Comparison of ENCODE assay signal across 13 cellular contexts in genomic region chr20:10665791-10666190, GRCh38. TPM values are rescaled to one million over a fixed set of nuclear protein-coding genes. Genes with fewer than 3 reads are reported as not detected.
DNase-seq lines count a peak whose midpoint lies in the region; ATAC-seq, FAIRE-seq and TF ChIP-seq lines count a peak whose summit lies in the region.
"Had no signal": no experiment of that assay in that cellular context is flagged by ENCODE, and none has a peak within 500 bp of the region (broad histone marks: within the 10 kb centered on the region; RNA-seq: fewer than 3 reads in every experiment).

No MANE protein-coding gene starts in this region.

- no peak overlapping the region for H2AFZ ChIP-seq in HepG2 (ENCODE audit: low read length)
- H2AFZ ChIP-seq in MM.1S (ENCODE audit: low read length) = no peak overlapping the region

- ATAC-seq in HepG2 = peak; percentile 28
- ATAC-seq in right lobe of liver = no peak
- ATAC-seq in heart right ventricle = peak in 3 of 8 donors; percentile 13 to 16 (median 13)
- ATAC-seq in pancreas = peak; percentile 29 to 57 (median 42)
- ATAC-seq: PC-3 had no signal

- POLR2A ChIA-PET in HepG2 (lab: Yijun Ruan, JAX) = interaction anchor here (1.0 to 6.1 kb wide), 3 partner anchors 8 to 100 kb away, joined by 3 to 43 read pairs (median 5); partner anchors contain the start of gene JAG1
- POLR2A ChIA-PET in activated CD4-positive, alpha-beta T cell treated with anti-CD3 and anti-CD28 coated beads, Interleukin-2, amount 10 ng/mL, durations not matched to agents 7 days and 5 days (lab: Charles Lee) = no interaction called here

- no peak for DNase-seq in HepG2 (ENCODE audit: low spot score)
- no peak for DNase-seq in right lobe of liver
- no peak for DNase-seq in heart right ventricle
- peak in 1 of 6 donors; percentile 30 for DNase-seq in pancreas
- DNase-seq in nucleus accumbens (lab: John Stamatoyannopoulos, UW) = no peak
- DNase-seq in activated CD4-positive, alpha-beta T cell treated with anti-CD3 and anti-CD28 coated beads, Interleukin-2, amount 10 ng/mL, durations not matched to agents 7 days and 5 days = no peak
- no peak for DNase-seq in anterior cingulate cortex (lab: John Stamatoyannopoulos, UW)
- DNase-seq in MM.1S = no peak
- DNase-seq: ACHN; activated T-cell treated with anti-CD3 and anti-CD28 coated beads, Interleukin-2, amount 50 U/mL, for 48 hours; NCI-H2029 treated with DMSO at 0.1 percent for 48 hours; PC-3; WERI-Rb-1 had no signal

- no peak; a peak in 1 of 4 replicates for TF ChIP-seq EP300 in HepG2 (IDR thresholded peaks at IDR 0.05; ENCODE audit: low read depth in 2 of 2, low read length in 2 of 2)
- no peak for TF ChIP-seq EP300 in HepG2 (CRISPR knock-in tag; IDR thresholded peaks at IDR 0.05; ENCODE audit: borderline replicate concordance)

- H3K36me3 ChIP-seq in HepG2 (replicated peaks in 1 of 2; ENCODE audit: control insufficient read depth in 1 of 2, insufficient read depth in 2 of 2, low read length in 2 of 2) (peaks cover 49 to 69% of the 10 kb centered on the region in 2 experiments), right lobe of liver (no peaks in the 10 kb centered on the region), heart right ventricle (peaks cover 0 to 80% (median 17%) of the 10 kb centered on the region in 9 donors), pancreas (peaks cover 0 to 20% (median 11%) of the 10 kb centered on the region in 3 donors), MM.1S (replicated peaks; ENCODE audit: insufficient read depth, low read length) (peaks cover 5% of the 10 kb centered on the region; the same call in 1 of the 2 replicates)
- H3K36me3 ChIP-seq: WERI-Rb-1 had no signal

- H3F3A ChIP-seq in MM.1S (ENCODE audit: insufficient read depth, low read length) = peaks cover 14% of the 10 kb centered on the region

- H3K79me2 ChIP-seq in HepG2 (ENCODE audit: insufficient read depth, low read length) = peaks cover 98% of the 10 kb centered on the region
- peaks cover 55% of the 10 kb centered on the region for H3K79me2 ChIP-seq in MM.1S (ENCODE audit: low read length)

- H3K9me3 Mint-ChIP-seq in activated CD4-positive, alpha-beta T cell treated with anti-CD3 and anti-CD28 coated beads, Interleukin-2, amount 10 ng/mL, durations not matched to agents 7 days and 5 days = no peaks in the 10 kb centered on the region

- H3K4me1 ChIP-seq in HepG2 (ENCODE audit: insufficient read depth, low read length) (peaks cover 100% of the 10 kb centered on the region), right lobe of liver (no peaks in the 10 kb centered on the region), heart right ventricle (peaks cover 14 to 95% (median 77%) of the 10 kb centered on the region in 9 donors), pancreas (peaks cover 52 to 71% (median 58%) of the 10 kb centered on the region in 3 donors), MM.1S (ENCODE audit: low read length) (peaks cover 5% of the 10 kb centered on the region)

- in situ Hi-C loops in HepG2 (cut with HindIII; ENCODE audit: extremely low pct_ligation_motif_present, low pct_unique_long_range_greater_than_20kb) = loop anchor here (5.0 kb wide), 1 partner anchor 607 kb away; no protein-coding TSS in a partner anchor

- no peak for FAIRE-seq in HepG2 (lab: Jason Lieb, UNC)
- no peak for FAIRE-seq in pancreas (lab: Jason Lieb, UNC)

- no peak for TF ChIP-seq POLR2A in HepG2 (IDR thresholded peaks at IDR 0.05; ENCODE audit: insufficient read depth in 1 of 2, low read depth in 2 of 2, low read length in 2 of 2)
- no peak for TF ChIP-seq POLR2A in right lobe of liver (IDR thresholded peaks at IDR 0.05)

- no peak for TF ChIP-seq RAD21 in HepG2 (CRISPR knock-in tag; IDR thresholded peaks at IDR 0.05)

- H3K4me2 ChIP-seq in HepG2 (ENCODE audit: low read depth, low read length) = peak overlapping the region; percentile 38
- no peak overlapping the region for H3K4me2 ChIP-seq in MM.1S (ENCODE audit: low read depth, low read length)

- no peaks in the 10 kb centered on the region for H3K36me3 Mint-ChIP-seq in activated CD4-positive, alpha-beta T cell treated with anti-CD3 and anti-CD28 coated beads, Interleukin-2, amount 10 ng/mL, durations not matched to agents 7 days and 5 days (ENCODE audit: low read depth)

- peaks cover 48% of the 10 kb centered on the region for H4K20me1 ChIP-seq in HepG2 (ENCODE audit: insufficient read depth, low read length)
- no peaks in the 10 kb centered on the region for H4K20me1 ChIP-seq in MM.1S (ENCODE audit: insufficient read depth, low read length)

- peak overlapping the region; percentile 6; the same call in 1 of the 2 replicates for H3K9ac ChIP-seq in HepG2 (ENCODE audit: insufficient read depth, low read depth, low read length)
- no peak overlapping the region for H3K9ac ChIP-seq in MM.1S (ENCODE audit: low read length)

- no peaks in the 10 kb centered on the region for H3K9me2 ChIP-seq in MM.1S (replicated peaks; ENCODE audit: insufficient read depth, low read length)

- H3K4me3 ChIP-seq in HepG2 (replicated peaks in 1 of 3; ENCODE audit: insufficient read depth in 1 of 3, low read depth in 2 of 3, low read length in 3 of 3) (no peak overlapping the region), right lobe of liver (no peak overlapping the region), heart right ventricle (peak overlapping the region in 8 of 10 donors; percentile 4 to 98 (median 82)), pancreas (peak overlapping the region in 1 of 4 donors; percentile 12), MM.1S (ENCODE audit: low read length) (no peak overlapping the region)

- H3K27me3 ChIP-seq in HepG2 (ENCODE audit: control insufficient read depth in 1 of 2, insufficient read depth in 2 of 2, low read length in 2 of 2) (no peaks in the 10 kb centered on the region), right lobe of liver (no peaks in the 10 kb centered on the region), heart right ventricle (no peaks in the 10 kb centered on the region), pancreas (no peaks in the 10 kb centered on the region), MM.1S (replicated peaks; ENCODE audit: insufficient read depth, low read length) (no peaks in the 10 kb centered on the region)

- CTCF ChIA-PET in HepG2 (lab: Yijun Ruan, JAX; ENCODE audit: low intra/inter-chr PET ratio, low total read pairs) = no interaction called here
- CTCF ChIA-PET in activated CD4-positive, alpha-beta T cell treated with anti-CD3 and anti-CD28 coated beads, Interleukin-2, amount 10 ng/mL, durations not matched to agents 7 days and 5 days (lab: Charles Lee) = no interaction called here

- TF ChIP-seq CTCF in HepG2 (CRISPR knock-in tag; IDR thresholded peaks at IDR 0.05) = no peak
- no peak for TF ChIP-seq CTCF in right lobe of liver (IDR thresholded peaks at IDR 0.05)
- no peak for TF ChIP-seq CTCF in heart right ventricle (IDR thresholded peaks at IDR 0.05)
- TF ChIP-seq CTCF in pancreas (IDR thresholded peaks at IDR 0.05) = no peak
- no peak for TF ChIP-seq CTCF in MM.1S (IDR thresholded peaks at IDR 0.05; ENCODE audit: low read length)

- WGBS in HepG2 (ENCODE audit: low lambda C conversion rate) = 81% methylated on average over 6 of the region's 6 CpGs
- 71% methylated on average over 5 of the region's 6 CpGs for WGBS in right lobe of liver (ENCODE audit: insufficient coverage, low coverage, low lambda C conversion rate, missing lambda C conversion rate)
- 51 to 62% methylated on average over 6 of the region's 6 CpGs for WGBS in heart right ventricle, 2 donors
- 12 to 13% methylated on average over 6 of the region's 6 CpGs for WGBS in pancreas, 2 donors

- no TSS peak for BruUV-seq in HepG2 (replicated peaks; lab: Mats Ljungman, UMichigan)

- intact Hi-C loops in HepG2 (cut with micrococcal nuclease; ENCODE audit: unreplicated experiment) (loop anchor here (10.0 kb wide), 1 partner anchor 201 kb away; no protein-coding TSS in a partner anchor), right lobe of liver (cut with DNase I) (no loop called here), heart right ventricle (cut with DNase I) (loop anchor here in 4 of 10 donors (5.0 to 10.0 kb wide), 2 partner anchors 108 to 111 kb away; no protein-coding TSS in a partner anchor), pancreas (cut with DNase I) (no loop called here)

- H3K27me3 Mint-ChIP-seq in activated CD4-positive, alpha-beta T cell treated with anti-CD3 and anti-CD28 coated beads, Interleukin-2, amount 10 ng/mL, durations not matched to agents 7 days and 5 days = peaks cover 53% of the 10 kb centered on the region

- peak overlapping the region; percentile 46 for H3K27ac ChIP-seq in HepG2 (ENCODE audit: extremely low read length, insufficient read depth, low read length)
- H3K27ac ChIP-seq in right lobe of liver = peak overlapping the region in 1 of 3 donors; percentile 41
- peak overlapping the region in 8 of 10 donors; percentile 48 to 82 (median 66) for H3K27ac ChIP-seq in heart right ventricle
- H3K27ac ChIP-seq in pancreas = peak overlapping the region; percentile 30 to 74 (median 65)
- H3K27ac ChIP-seq in MM.1S (ENCODE audit: low read length) = no peak overlapping the region
- H3K27ac ChIP-seq: WERI-Rb-1 had no signal

- H3K4me3 Mint-ChIP-seq in activated CD4-positive, alpha-beta T cell treated with anti-CD3 and anti-CD28 coated beads, Interleukin-2, amount 10 ng/mL, durations not matched to agents 7 days and 5 days = no peak overlapping the region

- no peaks in the 10 kb centered on the region for H3K9me3 ChIP-seq in HepG2 (ENCODE audit: low read length)
- H3K9me3 ChIP-seq in right lobe of liver = no peaks in the 10 kb centered on the region
- no peaks in the 10 kb centered on the region for H3K9me3 ChIP-seq in heart right ventricle
- H3K9me3 ChIP-seq in pancreas = no peaks in the 10 kb centered on the region
- no peaks in the 10 kb centered on the region for H3K9me3 ChIP-seq in MM.1S (replicated peaks; ENCODE audit: insufficient read depth, low read length)

- H3K27ac Mint-ChIP-seq in activated CD4-positive, alpha-beta T cell treated with anti-CD3 and anti-CD28 coated beads, Interleukin-2, amount 10 ng/mL, durations not matched to agents 7 days and 5 days = no peak overlapping the region

- H3K4me1 Mint-ChIP-seq in activated CD4-positive, alpha-beta T cell treated with anti-CD3 and anti-CD28 coated beads, Interleukin-2, amount 10 ng/mL, durations not matched to agents 7 days and 5 days = no peaks in the 10 kb centered on the region

RNA-seq across cellular contexts. Expression of gene JAG1, which starts 8.0 kb away (rescaled TPM):
- total RNA-seq in HepG2 (2016; rRNA removed; fragmentation: Illumina TruSeq; extraction: Trizol) (18.1 and 56.3 TPM in 2 replicates), right lobe of liver (1 to 10 TPM; 3.1 to 8.5 (median 6.7) TPM), heart right ventricle (10 to 100 TPM; 23.0 to 38.2 (median 27.5) TPM), pancreas (10 to 100 TPM; 22.6 to 60.1 (median 27.4) TPM)
- 30.6 and 34.3 TPM in 2 replicates for total RNA-seq in HepG2 (2016; cell fraction: cytosol; rRNA removed; fragmentation: Illumina TruSeq; extraction: Trizol; ENCODE audit: low read depth)
- total RNA-seq in HepG2 (2016; cell fraction: insoluble cytoplasmic fraction; rRNA removed; fragmentation: Illumina TruSeq; extraction: Trizol) = 15.5 and 55.3 TPM in 2 replicates
- total RNA-seq in HepG2 (2016; cell fraction: membrane; rRNA removed; fragmentation: Illumina TruSeq; extraction: Trizol) = 13.4 and 15.1 TPM in 2 replicates
- total RNA-seq in HepG2 (2016; cell fraction: nucleus; rRNA removed; fragmentation: Illumina TruSeq; extraction: Trizol) = 102 and 121 TPM in 2 replicates
- polyA plus RNA-seq in HepG2 (2011; rRNA removed) (43.0 and 47.1 TPM in 2 replicates), heart right ventricle (10 to 100 TPM; 11.1 to 17.9 TPM), pancreas (10 to 100 TPM; 13.9 to 14.6 TPM)
- 33.0 and 33.7 TPM in 2 replicates for polyA plus RNA-seq in HepG2 (2011; cell fraction: cytosol; rRNA removed)
- 120 and 155 TPM in 2 replicates for polyA plus RNA-seq in HepG2 (2011; cell fraction: nucleus; rRNA removed)
- 35.8 and 54.0 TPM in 2 replicates for polyA plus RNA-seq in HepG2 (2012)
- polyA plus RNA-seq in HepG2 (2016; cell fraction: cytosol; fragmentation: Illumina TruSeq; extraction: Trizol; ENCODE audit: low read depth) = 0.86 and 1.3 TPM in 2 replicates
- polyA plus RNA-seq in HepG2 (2016; cell fraction: insoluble cytoplasmic fraction; fragmentation: Illumina TruSeq; extraction: Trizol; ENCODE audit: low read depth) = 9.4 and 10.2 TPM in 2 replicates
- polyA plus RNA-seq in HepG2 (2016; cell fraction: membrane; fragmentation: Illumina TruSeq; extraction: Trizol; ENCODE audit: low read depth) = 2.2 and 3.0 TPM in 2 replicates
- 112 and 122 TPM in 2 replicates for polyA plus RNA-seq in HepG2 (2016; cell fraction: nucleus; fragmentation: Illumina TruSeq; extraction: Trizol; ENCODE audit: insufficient read depth, low read depth)
- polyA minus RNA-seq in HepG2 (2011; rRNA and poly(A)+ RNA removed; ENCODE audit: low replicate concordance) = 8.0 and 192 TPM in 2 replicates
- polyA minus RNA-seq in HepG2 (2011; cell fraction: cytosol; rRNA and poly(A)+ RNA removed) = 103 and 108 TPM in 2 replicates
- polyA minus RNA-seq in HepG2 (2011; cell fraction: nucleus; rRNA and poly(A)+ RNA removed) = 248 and 302 TPM in 2 replicates
- under 1 TPM in 1 of 2 experiments, not detected in 1; 0.15 TPM for total RNA-seq in activated CD4-positive, alpha-beta T cell treated with anti-CD3 and anti-CD28 coated beads, Interleukin-2, amount 10 ng/mL, durations not matched to agents 7 days and 5 days

Comparison
In these comparisons a context has a peak if more than half of its experiments do, and no peak if none do; other contexts are left out.
1. ATAC-seq: peak in HepG2 (single experiment) and pancreas (4 of 4); none in right lobe of liver (0 of 4).
2. H3K4me3 ChIP-seq: peak in heart right ventricle (8 of 10); none in HepG2 (0 of 3), right lobe of liver (0 of 3) and MM.1S (single experiment).